Comparison of ENCODE assay signal across 1 cellular context in the genomic region with DNA sequence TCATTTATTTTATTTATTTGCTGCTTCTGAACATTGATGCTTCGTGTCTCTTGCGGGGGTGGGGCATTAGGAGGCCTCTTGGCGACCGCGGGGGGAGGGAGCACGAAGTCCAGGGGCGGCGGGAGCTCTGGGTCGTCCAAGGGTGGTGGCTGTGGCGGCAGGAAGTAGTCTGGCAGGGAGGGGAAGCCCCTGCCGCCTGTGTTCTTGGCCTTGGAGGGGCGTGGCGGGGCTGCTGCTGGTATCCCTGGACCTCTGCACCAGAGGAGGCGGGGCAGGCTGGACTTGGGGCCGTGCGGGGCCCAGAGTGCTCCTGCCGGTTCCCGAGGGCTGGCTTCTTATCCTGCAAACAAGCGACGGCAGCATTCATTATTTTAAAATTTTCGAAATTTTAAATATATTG.
TF ChIP-seq lines count a peak whose summit lies in the region.

No MANE protein-coding gene starts in this region.

TF ChIP-seq in SK-N-SH, 30 proteins besides CTCF, POLR2A, EP300 and RAD21 (continued from another document):
- TF ChIP-seq, protein P1, sequence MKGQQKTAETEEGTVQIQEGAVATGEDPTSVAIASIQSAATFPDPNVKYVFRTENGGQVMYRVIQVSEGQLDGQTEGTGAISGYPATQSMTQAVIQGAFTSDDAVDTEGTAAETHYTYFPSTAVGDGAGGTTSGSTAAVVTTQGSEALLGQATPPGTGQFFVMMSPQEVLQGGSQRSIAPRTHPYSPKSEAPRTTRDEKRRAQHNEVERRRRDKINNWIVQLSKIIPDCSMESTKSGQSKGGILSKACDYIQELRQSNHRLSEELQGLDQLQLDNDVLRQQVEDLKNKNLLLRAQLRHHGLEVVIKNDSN (IDR thresholded peaks at IDR 0.05; ENCODE audit: borderline replicate concordance, low read depth) = no peak
- no peak for TF ChIP-seq SMC3 (IDR thresholded peaks at IDR 0.05; ENCODE audit: low read depth, low read length)
- TF ChIP-seq, protein P2, sequence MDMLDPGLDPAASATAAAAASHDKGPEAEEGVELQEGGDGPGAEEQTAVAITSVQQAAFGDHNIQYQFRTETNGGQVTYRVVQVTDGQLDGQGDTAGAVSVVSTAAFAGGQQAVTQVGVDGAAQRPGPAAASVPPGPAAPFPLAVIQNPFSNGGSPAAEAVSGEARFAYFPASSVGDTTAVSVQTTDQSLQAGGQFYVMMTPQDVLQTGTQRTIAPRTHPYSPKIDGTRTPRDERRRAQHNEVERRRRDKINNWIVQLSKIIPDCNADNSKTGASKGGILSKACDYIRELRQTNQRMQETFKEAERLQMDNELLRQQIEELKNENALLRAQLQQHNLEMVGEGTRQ (IDR thresholded peaks at IDR 0.05; ENCODE audit: borderline replicate concordance, low read depth, low read length) = no peak
- TF ChIP-seq FOSL2 (IDR thresholded peaks at IDR 0.05; ENCODE audit: borderline replicate concordance, low read depth) = no peak
- TF ChIP-seq, protein P3, sequence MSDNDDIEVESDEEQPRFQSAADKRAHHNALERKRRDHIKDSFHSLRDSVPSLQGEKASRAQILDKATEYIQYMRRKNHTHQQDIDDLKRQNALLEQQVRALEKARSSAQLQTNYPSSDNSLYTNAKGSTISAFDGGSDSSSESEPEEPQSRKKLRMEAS (IDR thresholded peaks at IDR 0.05; ENCODE audit: low read depth) = no peak
- TF ChIP-seq MEF2A (IDR thresholded peaks at IDR 0.05; ENCODE audit: borderline replicate concordance, low read depth) = no peak
- no peak for TF ChIP-seq ELF1 (IDR thresholded peaks at IDR 0.05)
- TF ChIP-seq, protein P4, sequence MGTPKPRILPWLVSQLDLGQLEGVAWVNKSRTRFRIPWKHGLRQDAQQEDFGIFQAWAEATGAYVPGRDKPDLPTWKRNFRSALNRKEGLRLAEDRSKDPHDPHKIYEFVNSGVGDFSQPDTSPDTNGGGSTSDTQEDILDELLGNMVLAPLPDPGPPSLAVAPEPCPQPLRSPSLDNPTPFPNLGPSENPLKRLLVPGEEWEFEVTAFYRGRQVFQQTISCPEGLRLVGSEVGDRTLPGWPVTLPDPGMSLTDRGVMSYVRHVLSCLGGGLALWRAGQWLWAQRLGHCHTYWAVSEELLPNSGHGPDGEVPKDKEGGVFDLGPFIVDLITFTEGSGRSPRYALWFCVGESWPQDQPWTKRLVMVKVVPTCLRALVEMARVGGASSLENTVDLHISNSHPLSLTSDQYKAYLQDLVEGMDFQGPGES (IDR thresholded peaks at IDR 0.05; ENCODE audit: low read depth, low read length) = no peak
